ENCODE assay signal across 1 cellular context in the genomic region with DNA sequence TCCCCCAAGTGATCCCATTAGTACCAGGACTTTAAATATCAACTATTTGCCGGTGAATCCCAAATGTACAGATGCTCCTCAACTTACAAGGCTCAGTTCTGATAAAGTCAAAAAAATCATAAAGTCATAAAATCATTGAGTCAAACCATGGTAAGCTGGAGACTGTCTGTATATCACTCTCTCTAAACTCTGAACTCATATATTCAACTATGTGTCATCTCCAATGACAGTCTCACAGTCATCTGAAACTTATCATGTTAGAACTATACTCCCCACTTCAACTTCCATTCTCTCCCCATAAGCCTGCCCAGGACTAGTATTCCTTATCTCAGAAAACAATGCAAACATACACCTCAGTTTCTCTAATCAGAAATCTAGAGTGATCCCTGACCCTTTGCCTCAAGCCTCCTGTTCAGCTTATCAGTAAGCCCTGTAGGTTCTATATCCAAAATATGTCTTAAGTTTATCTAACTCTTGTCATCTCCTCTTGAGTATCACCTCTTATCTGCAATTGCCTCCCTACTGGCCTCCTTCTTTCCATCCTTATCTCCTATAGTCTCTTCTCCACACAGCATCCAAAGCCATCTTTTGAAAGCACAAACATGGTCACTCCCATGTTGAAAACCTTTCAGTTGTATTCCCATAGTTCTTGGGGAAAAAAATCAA.
TF ChIP-seq lines count a peak whose summit lies in the region.

No MANE protein-coding gene starts in this region.

TF ChIP-seq in K562, 482 proteins besides CTCF, POLR2A, EP300 and RAD21 (continued from another document):
- no peak for TF ChIP-seq NR2F6 (CRISPR knock-in tag; IDR thresholded peaks at IDR 0.05)
- peak; percentile 28; the same call in 1 of the 2 replicates for TF ChIP-seq NFIC (IDR thresholded peaks at IDR 0.05)
- no peak for TF ChIP-seq PBX2 (CRISPR knock-in tag; IDR thresholded peaks at IDR 0.05; ENCODE audit: low read depth)
- peak; percentile 48; the same call in 1 of the 2 replicates for TF ChIP-seq PBX2 (tag; conservative IDR thresholded peaks at IDR 0.05; ENCODE audit: low read depth)
- TF ChIP-seq JUND (IDR thresholded peaks at IDR 0.05; ENCODE audit: borderline replicate concordance, low read depth, low read length), result no peak
- TF ChIP-seq JUND (tag; IDR thresholded peaks at IDR 0.05; ENCODE audit: borderline replicate concordance, low read depth, low read length), result 0 out of 3 replicates have a peak, but pooled peaks have one; percentile 8
- peak in 1 of 2 experiments; percentile 54; a peak in 1 of 4 replicates for TF ChIP-seq ZNF639 (CRISPR knock-in tag; conservative IDR thresholded peaks at IDR 0.05 in 1 of 2, IDR thresholded peaks at IDR 0.05 in 1 of 2)
- TF ChIP-seq ASH1L (IDR thresholded peaks at IDR 0.05; ENCODE audit: borderline replicate concordance, low read depth, partially characterized antibody), result no peak
- TF ChIP-seq ZNF561 (CRISPR knock-in tag; conservative IDR thresholded peaks at IDR 0.05), result no peak
- peak; percentile 87 for TF ChIP-seq CBFA2T3 (IDR thresholded peaks at IDR 0.05)
TF ChIP-seq in K562: peak in this region for 42.
